In genomic region chr2:64988420-64989125, GRCh38 we compare ENCODE assay signal across 8 cellular contexts. TPM values are rescaled to one million over a fixed set of nuclear protein-coding genes. Genes with fewer than 3 reads are reported as not detected.
DNase-seq lines count a peak whose midpoint lies in the region; ATAC-seq and TF ChIP-seq lines count a peak whose summit lies in the region.

No MANE protein-coding gene starts in this region.

- H3K27ac ChIP-seq in HUES64 (ENCODE audit: low read depth, low read length) (peak overlapping the region; percentile 12; the same call in 1 of the 2 replicates), RWPE2 (ENCODE audit: poor library complexity, severe bottlenecking) (peak overlapping the region; percentile 50), osteoblast (ENCODE audit: low read depth, low read length) (peak overlapping the region; percentile 99), upper lobe of left lung (peak overlapping the region; percentile 85 to 94 (median 92))

- H3K4me3 ChIP-seq in HUES64 (ENCODE audit: low read length) (peak overlapping the region; percentile 67), RWPE2 (ENCODE audit: severe bottlenecking) (peak overlapping the region; percentile 52), osteoblast (ENCODE audit: insufficient read depth, low read length) (peak overlapping the region; percentile 91), upper lobe of left lung (peak overlapping the region; percentile 70 to 87 (median 72))

- intact Hi-C loops in activated naive CD4-positive, alpha-beta T cell treated with anti-CD3 and anti-CD28 coated beads for 36 hours (cut with micrococcal nuclease): loop anchor here (1.0 to 10.0 kb wide), 14 partner anchors 9 to 954 kb away; partner anchors contain the start of genes ACTR2, AFTPH, CEP68 and RAB1A

- WGBS in HUES64: under 1% methylated on average over 65 of the region's 65 CpGs
- WGBS in upper lobe of left lung, 2 donors: 0 to 4% methylated on average over 11 to 40 of the region's 65 CpGs

- no peaks in the 10 kb centered on the region for H3K9me3 Mint-ChIP-seq in activated naive CD4-positive, alpha-beta T cell treated with anti-CD3 and anti-CD28 coated beads for 36 hours
- H3K9me3 Mint-ChIP-seq in glutamatergic neuron (ENCODE audit: unreplicated experiment): peaks cover 10% of the 10 kb centered on the region

- ATAC-seq in GM21390 (IDR thresholded peaks at IDR 0.05; ENCODE audit: unreplicated experiment) (peak; percentile 35), RWPE2 (ENCODE audit: low read depth) (peak; percentile 72), upper lobe of left lung (ENCODE audit: low FRiP score in 2 of 2) (peak; percentile 77 to 85)

- H3K27me3 ChIP-seq in HUES64 (ENCODE audit: insufficient read depth, low read length) (peaks cover 71% of the 10 kb centered on the region), RWPE2 (ENCODE audit: insufficient read depth, poor library complexity, severe bottlenecking) (no peaks in the 10 kb centered on the region), osteoblast (ENCODE audit: insufficient read depth, low read length) (no peaks in the 10 kb centered on the region), upper lobe of left lung (no peaks in the 10 kb centered on the region)

- peak overlapping the region; percentile 60 for H3K4me3 Mint-ChIP-seq in activated naive CD4-positive, alpha-beta T cell treated with anti-CD3 and anti-CD28 coated beads for 36 hours
- H3K4me3 Mint-ChIP-seq in glutamatergic neuron (ENCODE audit: unreplicated experiment): peak overlapping the region; percentile 81

- peaks cover 16% of the 10 kb centered on the region for H4K20me1 ChIP-seq in osteoblast (ENCODE audit: insufficient read depth, low read length)

- H3K36me3 Mint-ChIP-seq in activated naive CD4-positive, alpha-beta T cell treated with anti-CD3 and anti-CD28 coated beads for 36 hours (ENCODE audit: low read depth): peaks cover 19% of the 10 kb centered on the region
- no peaks in the 10 kb centered on the region for H3K36me3 Mint-ChIP-seq in glutamatergic neuron (ENCODE audit: unreplicated experiment)

- H3K4me1 Mint-ChIP-seq in activated naive CD4-positive, alpha-beta T cell treated with anti-CD3 and anti-CD28 coated beads for 36 hours (ENCODE audit: low read depth): peaks cover 35% of the 10 kb centered on the region
- peaks cover 8% of the 10 kb centered on the region for H3K4me1 Mint-ChIP-seq in glutamatergic neuron (ENCODE audit: low read depth, unreplicated experiment)

- TF ChIP-seq EP300 in upper lobe of left lung (IDR thresholded peaks at IDR 0.05): no peak

- H3K9ac ChIP-seq in HUES64 (ENCODE audit: low read depth, low read length): peak overlapping the region; percentile 85

- H2AFZ ChIP-seq in osteoblast (ENCODE audit: low read length): peak overlapping the region; percentile 74

- H3K4me1 ChIP-seq in HUES64 (ENCODE audit: insufficient read depth, low read length) (no peaks in the 10 kb centered on the region), RWPE2 (ENCODE audit: insufficient read depth, poor library complexity, severe bottlenecking) (peaks cover 6% of the 10 kb centered on the region), osteoblast (ENCODE audit: insufficient read depth, low read length) (peaks cover 12% of the 10 kb centered on the region), upper lobe of left lung (peaks cover 15 to 26% (median 19%) of the 10 kb centered on the region in 4 donors)

- peak in 3 of 4 donors; percentile 22 to 66 (median 61) for TF ChIP-seq POLR2A in upper lobe of left lung (IDR thresholded peaks at IDR 0.05)

- H3K36me3 ChIP-seq in HUES64 (ENCODE audit: insufficient read depth, low read length) (no peaks in the 10 kb centered on the region), RWPE2 (ENCODE audit: low read depth) (no peaks in the 10 kb centered on the region), osteoblast (ENCODE audit: insufficient read depth, low read length) (no peaks in the 10 kb centered on the region), upper lobe of left lung (no peaks in the 10 kb centered on the region)

- peak overlapping the region; percentile 90 for H3K4me2 ChIP-seq in osteoblast (ENCODE audit: insufficient read depth, low read length)

- TF ChIP-seq CTCF in RWPE2 (IDR thresholded peaks at IDR 0.05; ENCODE audit: poor library complexity, severe bottlenecking) (peak; percentile 39), glutamatergic neuron (IDR thresholded peaks at IDR 0.05; ENCODE audit: partially characterized antibody, unreplicated experiment) (peak; percentile 42), osteoblast (IDR thresholded peaks at IDR 0.05; ENCODE audit: extremely low read depth, low read depth, low read length) (peak; percentile 30), upper lobe of left lung (IDR thresholded peaks at IDR 0.05) (peak; percentile 21 to 70 (median 48))

- peaks cover 30% of the 10 kb centered on the region for H3K79me2 ChIP-seq in osteoblast (ENCODE audit: insufficient read depth, low read length)

- H3K27ac Mint-ChIP-seq in activated naive CD4-positive, alpha-beta T cell treated with anti-CD3 and anti-CD28 coated beads for 36 hours: peak overlapping the region; percentile 7
- H3K27ac Mint-ChIP-seq in glutamatergic neuron (ENCODE audit: unreplicated experiment): peak overlapping the region; percentile 97

- H3K9me3 ChIP-seq in HUES64 (ENCODE audit: insufficient read depth, low read depth, low read length) (no peaks in the 10 kb centered on the region), RWPE2 (ENCODE audit: severe bottlenecking) (no peaks in the 10 kb centered on the region), osteoblast (ENCODE audit: low read depth, low read length) (no peaks in the 10 kb centered on the region), upper lobe of left lung (no peaks in the 10 kb centered on the region)

- CTCF ChIA-PET in activated naive CD4-positive, alpha-beta T cell treated with anti-CD3 and anti-CD28 coated beads for 36 hours (lab: Charles Lee): interaction anchor here (0.6 to 1.1 kb wide), 6 partner anchors 8 to 567 kb away, joined by 3 to 6 read pairs (median 3); no protein-coding TSS in a partner anchor

- DNase-seq in DMS79 (lab: John Stamatoyannopoulos, UW) (peak; percentile 67), RWPE2 (ENCODE audit: low spot score) (peak; percentile 72), glutamatergic neuron (peak; percentile 80), osteoblast (ENCODE audit: insufficient read length, low spot score, missing footprints) (peak; percentile 94), upper lobe of left lung (peak; percentile 70 to 94)
- peak; percentile 35 for DNase-seq in activated naive CD4-positive, alpha-beta T cell treated with anti-CD3 and anti-CD28 coated beads for 36 hours

- H3K27me3 Mint-ChIP-seq in activated naive CD4-positive, alpha-beta T cell treated with anti-CD3 and anti-CD28 coated beads for 36 hours (ENCODE audit: low read depth): peaks cover 11% of the 10 kb centered on the region
- H3K27me3 Mint-ChIP-seq in glutamatergic neuron (ENCODE audit: unreplicated experiment): peaks cover 12% of the 10 kb centered on the region

RNA-seq across cellular contexts. Expression of gene SLC1A4, which starts 0.6 kb away (rescaled TPM):
- polyA plus RNA-seq in HUES64 (2013, experiment 1 of 2): 1.5 TPM
- 2.0 TPM for polyA plus RNA-seq in HUES64 (2013, experiment 2 of 2)
- total RNA-seq in activated naive CD4-positive, alpha-beta T cell treated with anti-CD3 and anti-CD28 coated beads for 36 hours: 1 to 10 TPM; 8.3 to 8.7 TPM
- total RNA-seq in glutamatergic neuron (ENCODE audit: unreplicated experiment) (27.9 TPM), osteoblast (47.7 and 49.2 TPM in 2 replicates), upper lobe of left lung (10 to 100 TPM in 3 of 6 donors, 1 to 10 TPM in 3; 5.2 to 15.2 (median 9.7) TPM)

Comparison
In these comparisons a context has a peak if more than half of its experiments do, and no peak if none do; other contexts are left out.
1. Peak in every context shown above with its lines: DNase-seq, ATAC-seq, H3K4me3 ChIP-seq and H3K27ac ChIP-seq.
2. DNase-seq: peak in every context shown above with its lines; median percentile 94 in osteoblast; 82 in upper lobe of left lung; 80 in glutamatergic neuron; 72 in RWPE2; 67 in DMS79; 35 in activated naive CD4-positive, alpha-beta T cell treated with anti-CD3 and anti-CD28 coated beads for 36 hours.
3. H3K27ac ChIP-seq: peak in every context shown above with its lines; median percentile 99 in osteoblast; 92 in upper lobe of left lung; 50 in RWPE2; 12 in HUES64.